Comparison of ENCODE assay signal across 12 cellular contexts in the genomic region with DNA sequence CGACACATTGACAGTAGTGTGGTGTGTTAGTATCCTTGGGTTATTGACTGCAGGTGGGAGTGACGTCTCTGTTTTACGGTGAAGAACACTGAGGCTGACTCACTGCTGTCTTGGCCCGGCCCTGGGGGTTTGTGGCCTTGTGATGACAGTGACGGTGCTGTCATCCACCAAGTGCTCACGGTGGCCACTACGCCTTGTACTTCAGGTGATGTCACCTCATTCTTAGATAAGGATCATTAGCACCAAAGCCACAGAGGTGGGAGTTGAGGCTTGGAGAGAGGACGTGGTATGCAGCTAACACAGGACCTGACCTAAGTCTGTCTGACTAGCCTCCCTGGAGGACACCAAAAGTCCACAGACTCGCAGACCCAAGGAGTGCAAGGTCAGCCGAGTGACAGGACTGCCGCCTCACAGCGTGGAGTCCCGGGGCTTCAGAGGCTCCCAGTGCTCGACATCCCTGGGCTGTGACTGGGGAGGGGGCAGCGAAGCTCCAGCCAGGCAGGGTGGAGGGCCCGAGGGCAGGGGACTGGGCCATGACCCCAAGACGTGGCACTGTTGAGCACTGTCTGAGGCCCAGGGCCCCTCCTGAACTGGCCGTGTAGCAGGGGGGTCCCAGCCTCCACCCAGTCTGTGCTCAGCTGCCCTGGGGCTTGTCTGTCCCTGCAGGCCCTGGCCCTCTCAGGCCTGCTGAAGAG. TPM values are rescaled to one million over a fixed set of nuclear protein-coding genes. Genes with fewer than 3 reads are reported as not detected.
DNase-seq lines count a peak whose midpoint lies in the region; ATAC-seq and TF ChIP-seq lines count a peak whose summit lies in the region.
"Had no signal": no experiment of that assay in that cellular context is flagged by ENCODE, and none has a peak within 500 bp of the region (broad histone marks: within the 10 kb centered on the region; RNA-seq: fewer than 3 reads in every experiment).

No MANE protein-coding gene starts in this region.

- no peak overlapping the region for H2AK5ac ChIP-seq in mesendoderm (ENCODE audit: low read length)

- H4K8ac ChIP-seq in mesendoderm (ENCODE audit: low read depth, low read length) = no peak overlapping the region

- no peaks in the 10 kb centered on the region for H3K79me2 ChIP-seq in mesendoderm (ENCODE audit: control insufficient read depth, insufficient read depth, low read length)

- H3K9me3 Mint-ChIP-seq in activated T-helper 1 cell treated with anti-CD3 and anti-CD28 coated beads, Interleukin-12 subunit alpha, Interleukin-12 subunit beta, Interleukin-2, Interleukin-4 antibody, amounts not matched to agents 30 ng/mL and 10 ng/mL and 1 ng/mL, durations not matched to agents 14 hours and 24 hours and 36 hours = no peaks in the 10 kb centered on the region
- H3K9me3 Mint-ChIP-seq: dendritic cell treated with granulocyte-macrophage colony-stimulating factor and Interleukin-4, amounts not matched to agents 40 ng/mL and 50 ng/mL, for 4 days; stimulated activated naive CD8-positive, alpha-beta T cell treated with anti-CD3 and anti-CD28 coated beads, Interleukin-15, Interleukin-2, amounts not matched to agents 100 ng/mL and 50 ng/mL, for 24 hours had no signal

- no peak overlapping the region for H3K18ac ChIP-seq in mesendoderm (ENCODE audit: low read length)

- H3K9me3 ChIP-seq in heart left ventricle = no peaks in the 10 kb centered on the region
- H3K9me3 ChIP-seq in upper lobe of right lung = no peaks in the 10 kb centered on the region

- H3K4me1 ChIP-seq in heart left ventricle (peaks cover 0 to 16% (median 4%) of the 10 kb centered on the region in 12 donors), mesendoderm (ENCODE audit: control insufficient read depth, low read depth, low read length) (no peaks in the 10 kb centered on the region), upper lobe of right lung (no peaks in the 10 kb centered on the region)

- H3K27ac ChIP-seq in heart left ventricle (no peak overlapping the region), mesendoderm (ENCODE audit: low read depth, low read length) (no peak overlapping the region), upper lobe of right lung (no peak overlapping the region)

- ATAC-seq in Right ventricle myocardium superior (ENCODE audit: poor library complexity) (no peak), heart left ventricle (no peak), upper lobe of right lung (peak; percentile 3), HG03521 (IDR thresholded peaks at IDR 0.05; ENCODE audit: unreplicated experiment) (no peak), GM19035 (IDR thresholded peaks at IDR 0.05; ENCODE audit: unreplicated experiment) (no peak)

- H3K36me3 Mint-ChIP-seq in activated T-helper 1 cell treated with anti-CD3 and anti-CD28 coated beads, Interleukin-12 subunit alpha, Interleukin-12 subunit beta, Interleukin-2, Interleukin-4 antibody, amounts not matched to agents 30 ng/mL and 10 ng/mL and 1 ng/mL, durations not matched to agents 14 hours and 24 hours and 36 hours (ENCODE audit: low read depth) = peaks cover 6% of the 10 kb centered on the region

- H3K27me3 Mint-ChIP-seq in activated T-helper 1 cell treated with anti-CD3 and anti-CD28 coated beads, Interleukin-12 subunit alpha, Interleukin-12 subunit beta, Interleukin-2, Interleukin-4 antibody, amounts not matched to agents 30 ng/mL and 10 ng/mL and 1 ng/mL, durations not matched to agents 14 hours and 24 hours and 36 hours (ENCODE audit: insufficient read depth) = no peaks in the 10 kb centered on the region
- H3K27me3 Mint-ChIP-seq: dendritic cell treated with granulocyte-macrophage colony-stimulating factor and Interleukin-4, amounts not matched to agents 40 ng/mL and 50 ng/mL, for 4 days; stimulated activated naive CD8-positive, alpha-beta T cell treated with anti-CD3 and anti-CD28 coated beads, Interleukin-15, Interleukin-2, amounts not matched to agents 100 ng/mL and 50 ng/mL, for 24 hours had no signal

- H3K4me3 Mint-ChIP-seq in activated T-helper 1 cell treated with anti-CD3 and anti-CD28 coated beads, Interleukin-12 subunit alpha, Interleukin-12 subunit beta, Interleukin-2, Interleukin-4 antibody, amounts not matched to agents 30 ng/mL and 10 ng/mL and 1 ng/mL, durations not matched to agents 14 hours and 24 hours and 36 hours = no peak overlapping the region
- H3K4me3 Mint-ChIP-seq: dendritic cell treated with granulocyte-macrophage colony-stimulating factor and Interleukin-4, amounts not matched to agents 40 ng/mL and 50 ng/mL, for 4 days; stimulated activated naive CD8-positive, alpha-beta T cell treated with anti-CD3 and anti-CD28 coated beads, Interleukin-15, Interleukin-2, amounts not matched to agents 100 ng/mL and 50 ng/mL, for 24 hours had no signal

- H3K36me3 ChIP-seq in heart left ventricle = peaks cover 0 to 59% (median 30%) of the 10 kb centered on the region in 9 donors
- H3K36me3 ChIP-seq in mesendoderm (ENCODE audit: control insufficient read depth, insufficient read depth, low read length) = no peaks in the 10 kb centered on the region
- H3K36me3 ChIP-seq in upper lobe of right lung = no peaks in the 10 kb centered on the region

- no peak overlapping the region for H3K4me2 ChIP-seq in mesendoderm (ENCODE audit: low read length)

- DNase-seq in Right ventricle myocardium superior = peak; percentile 33
- no peak for DNase-seq in heart left ventricle
- DNase-seq in activated T-helper 1 cell treated with anti-CD3 and anti-CD28 coated beads, Interleukin-12 subunit alpha, Interleukin-12 subunit beta, Interleukin-2, Interleukin-4 antibody, amounts not matched to agents 30 ng/mL and 10 ng/mL and 1 ng/mL, durations not matched to agents 14 hours and 24 hours and 36 hours (ENCODE audit: low spot score) = peak; percentile 17
- peak; percentile 76 for DNase-seq in mesendoderm
- no peak for DNase-seq in upper lobe of right lung
- DNase-seq in ecto neural progenitor cell (ENCODE audit: low spot score) = no peak
- DNase-seq: GOT3, hypothalamus had no signal

- intact Hi-C loops in Right ventricle myocardium superior (cut with DNase I) (no loop called here), heart left ventricle (cut with DNase I) (loop anchor here in 1 of 10 donors (10.0 kb wide), 1 partner anchor 333 kb away; no protein-coding TSS in a partner anchor), upper lobe of right lung (cut with DNase I) (no loop called here)
- intact Hi-C loops in activated T-helper 1 cell treated with anti-CD3 and anti-CD28 coated beads, Interleukin-12 subunit alpha, Interleukin-12 subunit beta, Interleukin-2, Interleukin-4 antibody, amounts not matched to agents 30 ng/mL and 10 ng/mL and 1 ng/mL, durations not matched to agents 14 hours and 24 hours and 36 hours (cut with micrococcal nuclease) = no loop called here

- peaks cover 17% of the 10 kb centered on the region for H3K4me1 Mint-ChIP-seq in activated T-helper 1 cell treated with anti-CD3 and anti-CD28 coated beads, Interleukin-12 subunit alpha, Interleukin-12 subunit beta, Interleukin-2, Interleukin-4 antibody, amounts not matched to agents 30 ng/mL and 10 ng/mL and 1 ng/mL, durations not matched to agents 14 hours and 24 hours and 36 hours (ENCODE audit: low read depth)

- H2BK120ac ChIP-seq in mesendoderm (ENCODE audit: low read depth, low read length) = no peak overlapping the region

- WGBS in heart left ventricle, 4 donors = 84 to 87% (median 85%) methylated on average over 12 to 18 of the region's 18 CpGs
- no CpG with 5 or more reads among the region's 18 CpGs for WGBS in mesendoderm (ENCODE audit: extremely low coverage, insufficient coverage, low lambda C conversion rate)

- no peaks in the 10 kb centered on the region for H3K79me1 ChIP-seq in mesendoderm (ENCODE audit: low read length)

- no peak overlapping the region for H3K9ac ChIP-seq in mesendoderm (ENCODE audit: low read length)

- no peak overlapping the region for H3K4ac ChIP-seq in mesendoderm (ENCODE audit: low read depth, low read length)

- H3K27me3 ChIP-seq in heart left ventricle = no peaks in the 10 kb centered on the region
- no peaks in the 10 kb centered on the region for H3K27me3 ChIP-seq in mesendoderm (ENCODE audit: insufficient read depth, low read length, poor library complexity)
- no peaks in the 10 kb centered on the region for H3K27me3 ChIP-seq in upper lobe of right lung

- H3K4me3 ChIP-seq in heart left ventricle (no peak overlapping the region), mesendoderm (ENCODE audit: low read length) (no peak overlapping the region), upper lobe of right lung (no peak overlapping the region)

- no peak overlapping the region for H4K5ac ChIP-seq in mesendoderm (ENCODE audit: low read length)

- no peak for TF ChIP-seq POLR2A in heart left ventricle (IDR thresholded peaks at IDR 0.05)

- no peak overlapping the region for H2BK5ac ChIP-seq in mesendoderm (ENCODE audit: low read length)

- no peak overlapping the region for H3K27ac Mint-ChIP-seq in activated T-helper 1 cell treated with anti-CD3 and anti-CD28 coated beads, Interleukin-12 subunit alpha, Interleukin-12 subunit beta, Interleukin-2, Interleukin-4 antibody, amounts not matched to agents 30 ng/mL and 10 ng/mL and 1 ng/mL, durations not matched to agents 14 hours and 24 hours and 36 hours
- H3K27ac Mint-ChIP-seq: dendritic cell treated with granulocyte-macrophage colony-stimulating factor and Interleukin-4, amounts not matched to agents 40 ng/mL and 50 ng/mL, for 4 days; stimulated activated naive CD8-positive, alpha-beta T cell treated with anti-CD3 and anti-CD28 coated beads, Interleukin-15, Interleukin-2, amounts not matched to agents 100 ng/mL and 50 ng/mL, for 24 hours had no signal

- H3K23ac ChIP-seq in mesendoderm (ENCODE audit: low read length) = no peak overlapping the region

- no peak overlapping the region for H2BK15ac ChIP-seq in mesendoderm (replicated peaks; ENCODE audit: low read depth)

- TF ChIP-seq CTCF in heart left ventricle (IDR thresholded peaks at IDR 0.05) (no peak), upper lobe of right lung (IDR thresholded peaks at IDR 0.05) (no peak)

- no peak overlapping the region for H3K56ac ChIP-seq in mesendoderm (ENCODE audit: low read length)

RNA-seq across cellular contexts. Expression of a gene that starts 56.5 kb away (rescaled TPM):
- total RNA-seq in Right ventricle myocardium superior = 20.9 TPM
- total RNA-seq in heart left ventricle = 10 to 100 TPM; 14.5 to 27.1 (median 21.2) TPM
- 10 to 100 TPM; 16.3 to 21.1 TPM for polyA plus RNA-seq in heart left ventricle
- 157 and 158 TPM in 2 replicates for total RNA-seq in activated T-helper 1 cell treated with anti-CD3 and anti-CD28 coated beads, Interleukin-12 subunit alpha, Interleukin-12 subunit beta, Interleukin-2, Interleukin-4 antibody, amounts not matched to agents 30 ng/mL and 10 ng/mL and 1 ng/mL, durations not matched to agents 14 hours and 24 hours and 36 hours
- polyA plus RNA-seq in mesendoderm (2013, experiment 1 of 2) = 81.8 TPM
- polyA plus RNA-seq in mesendoderm (2013, experiment 2 of 2) = 82.8 TPM
- total RNA-seq in upper lobe of right lung = 42.9 TPM

Comparison
In these comparisons a context has a peak if more than half of its experiments do, and no peak if none do; other contexts are left out.
1. DNase-seq: peak in Right ventricle myocardium superior (single experiment), activated T-helper 1 cell treated with anti-CD3 and anti-CD28 coated beads, Interleukin-12 subunit alpha, Interleukin-12 subunit beta, Interleukin-2, Interleukin-4 antibody, amounts not matched to agents 30 ng/mL and 10 ng/mL and 1 ng/mL, durations not matched to agents 14 hours and 24 hours and 36 hours (single experiment) and mesendoderm (single experiment); none in heart left ventricle (0 of 5), upper lobe of right lung (single experiment) and ecto neural progenitor cell (single experiment).